9 cellular contexts compared by ENCODE assay signal in genomic region chr2:239824051-239824694, GRCh38.
A peak's percentile ranks its signal among the peaks of the same experiment; 100 is the strongest.
DNase-seq lines count a peak whose midpoint lies in the region; ATAC-seq and TF ChIP-seq lines count a peak whose summit lies in the region.
"Had no signal": no experiment of that assay in that cellular context is flagged by ENCODE, and none has a peak within 500 bp of the region (broad histone marks: within the 10 kb centered on the region; RNA-seq: fewer than 3 reads in every experiment).

No MANE protein-coding gene starts in this region.

- no peaks in the 10 kb centered on the region for H3K36me3 ChIP-seq in BE2C
- H3K36me3 ChIP-seq in psoas muscle (ENCODE audit: insufficient read depth in 1 of 2, low read depth in 1 of 2), result no peaks in the 10 kb centered on the region

- DNase-seq in BE2C (no peak), HuH-7 (ENCODE audit: low spot score) (peak; percentile 30), left colon (peak in 1 of 2 donors; percentile 10), SHP77 (lab: John Stamatoyannopoulos, UW) (no peak), COLO829 (ENCODE audit: low spot score) (no peak), AML-193 (lab: John Stamatoyannopoulos, UW) (no peak), psoas muscle (no peak)
- DNase-seq: activated B cell treated with CpG ODN at 0.5 μM for 24 hours had no signal

- intact Hi-C loops in left colon (cut with DNase I, micrococcal nuclease), result no loop called here
- intact Hi-C loops in psoas muscle (cut with DNase I), result no loop called here

- TF ChIP-seq CTCF in BE2C (IDR thresholded peaks at IDR 0.05; ENCODE audit: low read depth, low read length) (peak; percentile 32), VCaP (conservative IDR thresholded peaks at IDR 0.05) (peak; percentile 79), psoas muscle (IDR thresholded peaks at IDR 0.05) (no peak)

- H3K27me3 ChIP-seq in BE2C, result peaks cover 16% of the 10 kb centered on the region
- peaks cover 0 to 20% (median 3%) of the 10 kb centered on the region in 3 donors for H3K27me3 ChIP-seq in psoas muscle (ENCODE audit: insufficient read depth in 3 of 3, low read length in 2 of 3)

- no peaks in the 10 kb centered on the region; the same call in 1 of the 2 replicates for H3K9me3 ChIP-seq in BE2C
- H3K9me3 ChIP-seq in psoas muscle, result no peaks in the 10 kb centered on the region

- peak; percentile 55 for ATAC-seq in left colon
- no peak for ATAC-seq in psoas muscle

- H3K4me3 ChIP-seq in BE2C (ENCODE audit: low read depth, low read length), result no peak overlapping the region
- H3K4me3 ChIP-seq in psoas muscle, result no peak overlapping the region

- H3K4me1 ChIP-seq in BE2C (no peaks in the 10 kb centered on the region), psoas muscle (no peaks in the 10 kb centered on the region)

- WGBS in psoas muscle, 3 donors, result 47 to 53% (median 49%) methylated on average over 11 of the region's 11 CpGs

- H3K27ac ChIP-seq in VCaP, result no peak overlapping the region
- no peak overlapping the region for H3K27ac ChIP-seq in psoas muscle
